In genomic region chr22:39601180-39601535, GRCh38 we compare ENCODE assay signal across 1 cellular context.
TF ChIP-seq lines count a peak whose summit lies in the region.

No MANE protein-coding gene starts in this region.

TF ChIP-seq in HCT116, 20 proteins besides CTCF, POLR2A, EP300 and RAD21 (continued from another document):
- TF ChIP-seq, protein P1, sequence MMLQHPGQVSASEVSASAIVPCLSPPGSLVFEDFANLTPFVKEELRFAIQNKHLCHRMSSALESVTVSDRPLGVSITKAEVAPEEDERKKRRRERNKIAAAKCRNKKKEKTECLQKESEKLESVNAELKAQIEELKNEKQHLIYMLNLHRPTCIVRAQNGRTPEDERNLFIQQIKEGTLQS (IDR thresholded peaks at IDR 0.05): no peak
- TF ChIP-seq, protein P2, sequence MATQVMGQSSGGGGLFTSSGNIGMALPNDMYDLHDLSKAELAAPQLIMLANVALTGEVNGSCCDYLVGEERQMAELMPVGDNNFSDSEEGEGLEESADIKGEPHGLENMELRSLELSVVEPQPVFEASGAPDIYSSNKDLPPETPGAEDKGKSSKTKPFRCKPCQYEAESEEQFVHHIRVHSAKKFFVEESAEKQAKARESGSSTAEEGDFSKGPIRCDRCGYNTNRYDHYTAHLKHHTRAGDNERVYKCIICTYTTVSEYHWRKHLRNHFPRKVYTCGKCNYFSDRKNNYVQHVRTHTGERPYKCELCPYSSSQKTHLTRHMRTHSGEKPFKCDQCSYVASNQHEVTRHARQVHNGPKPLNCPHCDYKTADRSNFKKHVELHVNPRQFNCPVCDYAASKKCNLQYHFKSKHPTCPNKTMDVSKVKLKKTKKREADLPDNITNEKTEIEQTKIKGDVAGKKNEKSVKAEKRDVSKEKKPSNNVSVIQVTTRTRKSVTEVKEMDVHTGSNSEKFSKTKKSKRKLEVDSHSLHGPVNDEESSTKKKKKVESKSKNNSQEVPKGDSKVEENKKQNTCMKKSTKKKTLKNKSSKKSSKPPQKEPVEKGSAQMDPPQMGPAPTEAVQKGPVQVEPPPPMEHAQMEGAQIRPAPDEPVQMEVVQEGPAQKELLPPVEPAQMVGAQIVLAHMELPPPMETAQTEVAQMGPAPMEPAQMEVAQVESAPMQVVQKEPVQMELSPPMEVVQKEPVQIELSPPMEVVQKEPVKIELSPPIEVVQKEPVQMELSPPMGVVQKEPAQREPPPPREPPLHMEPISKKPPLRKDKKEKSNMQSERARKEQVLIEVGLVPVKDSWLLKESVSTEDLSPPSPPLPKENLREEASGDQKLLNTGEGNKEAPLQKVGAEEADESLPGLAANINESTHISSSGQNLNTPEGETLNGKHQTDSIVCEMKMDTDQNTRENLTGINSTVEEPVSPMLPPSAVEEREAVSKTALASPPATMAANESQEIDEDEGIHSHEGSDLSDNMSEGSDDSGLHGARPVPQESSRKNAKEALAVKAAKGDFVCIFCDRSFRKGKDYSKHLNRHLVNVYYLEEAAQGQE (IDR thresholded peaks at IDR 0.05; ENCODE audit: low read depth): no peak
- TF ChIP-seq ZFX (IDR thresholded peaks at IDR 0.05): no peak
